2 cellular contexts compared by ENCODE assay signal in the genomic region with DNA sequence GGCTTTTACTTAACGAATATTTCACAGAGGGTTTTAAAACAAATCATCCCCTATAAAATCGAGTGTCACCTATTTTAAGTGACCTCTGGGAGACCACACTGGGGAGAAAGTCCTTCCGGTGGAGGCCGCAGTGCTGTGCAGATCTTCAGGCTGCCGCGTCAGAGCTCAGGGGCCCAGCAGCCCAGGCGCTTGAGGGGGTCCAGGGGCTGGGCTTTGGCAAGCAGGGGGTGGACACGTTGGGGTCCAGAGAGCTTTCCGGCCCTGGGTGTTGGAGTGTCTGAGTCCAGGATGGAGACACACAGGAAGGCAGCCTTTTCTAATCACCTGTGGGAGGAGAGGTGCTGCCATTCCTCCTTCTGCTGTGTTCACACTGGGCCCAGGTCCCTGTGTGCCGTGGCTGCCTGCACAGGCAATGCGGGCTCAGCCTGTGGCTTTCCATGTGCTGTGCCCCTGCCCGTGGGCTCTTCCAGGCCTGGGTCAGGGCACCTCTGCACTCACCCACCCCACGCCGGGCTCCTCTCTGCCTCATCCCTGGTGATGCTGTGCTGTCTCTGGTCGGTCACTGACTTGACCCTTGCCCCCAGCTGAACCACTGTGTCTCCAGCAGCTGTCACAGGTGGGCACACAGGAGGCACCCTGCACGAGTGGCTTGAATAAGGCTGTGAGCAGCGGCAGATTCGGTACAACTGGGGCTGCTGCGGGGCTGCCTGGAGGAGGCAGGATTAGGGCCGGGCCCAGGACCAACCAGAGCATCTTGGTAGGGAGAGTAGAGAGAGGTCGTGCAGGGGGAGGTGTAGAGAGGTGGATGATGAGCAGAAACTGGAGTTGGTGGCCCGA.
TF ChIP-seq lines count a peak whose summit lies in the region.

No MANE protein-coding gene starts in this region.

TF ChIP-seq in SK-N-SH, 30 proteins besides CTCF, POLR2A, EP300 and RAD21:
- TF ChIP-seq CHD2 (IDR thresholded peaks at IDR 0.05; ENCODE audit: low read length, partially characterized antibody): no peak
- no peak for TF ChIP-seq RCOR1 (IDR thresholded peaks at IDR 0.05; ENCODE audit: low read length)
- no peak for TF ChIP-seq PBX3 (IDR thresholded peaks at IDR 0.05)
- no peak for TF ChIP-seq MAX (IDR thresholded peaks at IDR 0.05; ENCODE audit: low read depth)
- no peak for TF ChIP-seq NRF1 (IDR thresholded peaks at IDR 0.05; ENCODE audit: low read depth, low read length)

TF ChIP-seq in SK-N-SH treated with all-trans-retinoic acid at 6 μM for 48 hours, 23 proteins besides CTCF, POLR2A, EP300 and RAD21:
- TF ChIP-seq ISL1 (CRISPR knock-in tag; IDR thresholded peaks at IDR 0.05) (no peak), GLIS3 (CRISPR knock-in tag; IDR thresholded peaks at IDR 0.05) (no peak), ARNTL (CRISPR knock-in tag; IDR thresholded peaks at IDR 0.05; ENCODE audit: borderline replicate concordance, low read depth) (no peak), SNAI2 (CRISPR knock-in tag; IDR thresholded peaks at IDR 0.05) (no peak), TSHZ2 (CRISPR knock-in tag; IDR thresholded peaks at IDR 0.05) (no peak), RARB (CRISPR knock-in tag; IDR thresholded peaks at IDR 0.05) (no peak), ZC3H10 (CRISPR knock-in tag; IDR thresholded peaks at IDR 0.05) (no peak), ZNF565 (CRISPR knock-in tag; conservative IDR thresholded peaks at IDR 0.05; ENCODE audit: low read depth) (no peak), ZNF8 (CRISPR knock-in tag; IDR thresholded peaks at IDR 0.05) (no peak), PATZ1 (CRISPR knock-in tag; IDR thresholded peaks at IDR 0.05; ENCODE audit: borderline replicate concordance) (no peak), OSR1 (CRISPR knock-in tag; IDR thresholded peaks at IDR 0.05) (no peak), TCF4 (CRISPR knock-in tag; IDR thresholded peaks at IDR 0.05; ENCODE audit: borderline replicate concordance) (no peak), PPARA (CRISPR knock-in tag; IDR thresholded peaks at IDR 0.05; ENCODE audit: borderline replicate concordance) (no peak)
